1 cellular context compared by ENCODE assay signal in genomic region chr11:18495703-18496102, GRCh38.
TF ChIP-seq lines count a peak whose summit lies in the region.

No MANE protein-coding gene starts in this region.

TF ChIP-seq in GM12878, 131 proteins besides CTCF, POLR2A, EP300 and RAD21:
- no peak for TF ChIP-seq BHLHE40 (IDR thresholded peaks at IDR 0.05; ENCODE audit: borderline replicate concordance in 1 of 2, low read depth in 2 of 2, low read length in 1 of 2)
- TF ChIP-seq TAF1 (IDR thresholded peaks at IDR 0.05; ENCODE audit: borderline replicate concordance, low read depth, low read length) = no peak
- TF ChIP-seq, protein P1, sequence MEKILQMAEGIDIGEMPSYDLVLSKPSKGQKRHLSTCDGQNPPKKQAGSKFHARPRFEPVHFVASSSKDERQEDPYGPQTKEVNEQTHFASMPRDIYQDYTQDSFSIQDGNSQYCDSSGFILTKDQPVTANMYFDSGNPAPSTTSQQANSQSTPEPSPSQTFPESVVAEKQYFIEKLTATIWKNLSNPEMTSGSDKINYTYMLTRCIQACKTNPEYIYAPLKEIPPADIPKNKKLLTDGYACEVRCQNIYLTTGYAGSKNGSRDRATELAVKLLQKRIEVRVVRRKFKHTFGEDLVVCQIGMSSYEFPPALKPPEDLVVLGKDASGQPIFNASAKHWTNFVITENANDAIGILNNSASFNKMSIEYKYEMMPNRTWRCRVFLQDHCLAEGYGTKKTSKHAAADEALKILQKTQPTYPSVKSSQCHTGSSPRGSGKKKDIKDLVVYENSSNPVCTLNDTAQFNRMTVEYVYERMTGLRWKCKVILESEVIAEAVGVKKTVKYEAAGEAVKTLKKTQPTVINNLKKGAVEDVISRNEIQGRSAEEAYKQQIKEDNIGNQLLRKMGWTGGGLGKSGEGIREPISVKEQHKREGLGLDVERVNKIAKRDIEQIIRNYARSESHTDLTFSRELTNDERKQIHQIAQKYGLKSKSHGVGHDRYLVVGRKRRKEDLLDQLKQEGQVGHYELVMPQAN (conservative IDR thresholded peaks at IDR 0.05) = no peak
- TF ChIP-seq CBX5 (IDR thresholded peaks at IDR 0.05; ENCODE audit: low read depth) = no peak
- no peak for TF ChIP-seq SUPT20H (IDR thresholded peaks at IDR 0.05; ENCODE audit: borderline replicate concordance, control insufficient read depth, low read depth, low read length)
TF ChIP-seq in GM12878: peak in this region for 0.
